Comparison of ENCODE assay signal across 9 cellular contexts in genomic region chr17:81400939-81401726, GRCh38. TPM values are rescaled to one million over a fixed set of nuclear protein-coding genes. Genes with fewer than 3 reads are reported as not detected.
DNase-seq lines count a peak whose midpoint lies in the region; ATAC-seq and TF ChIP-seq lines count a peak whose summit lies in the region.
"Had no signal": no experiment of that assay in that cellular context is flagged by ENCODE, and none has a peak within 500 bp of the region (broad histone marks: within the 10 kb centered on the region; RNA-seq: fewer than 3 reads in every experiment).

No MANE protein-coding gene starts in this region.

- no peak for ATAC-seq in body of pancreas
- ATAC-seq in HG02642 (IDR thresholded peaks at IDR 0.05; ENCODE audit: poor library complexity, unreplicated experiment): no peak
- ATAC-seq in HG02798 (IDR thresholded peaks at IDR 0.05; ENCODE audit: poor library complexity, unreplicated experiment): no peak
- no peak for ATAC-seq in GM18519 (IDR thresholded peaks at IDR 0.05; ENCODE audit: low FRiP score, unreplicated experiment)

- 66 to 84% methylated on average over 18 to 21 of the region's 21 CpGs for WGBS in body of pancreas, 2 donors

- no peaks in the 10 kb centered on the region for H3K36me3 ChIP-seq in HUES6 (ENCODE audit: control insufficient read depth, insufficient read depth, low read length)
- H3K36me3 ChIP-seq in body of pancreas (replicated peaks in 1 of 2; ENCODE audit: insufficient read depth in 1 of 2, low read depth in 2 of 2): no peaks in the 10 kb centered on the region
- no peaks in the 10 kb centered on the region for H3K36me3 ChIP-seq in stomach smooth muscle (ENCODE audit: control insufficient read depth in 2 of 2, insufficient read depth in 2 of 2, low read length in 2 of 2)

- peak overlapping the region; percentile 74 for H3K9ac ChIP-seq in HUES6 (ENCODE audit: low read length)
- H3K9ac ChIP-seq in stomach smooth muscle (ENCODE audit: low read length in 2 of 2): peak overlapping the region; percentile 75 to 78

- H3K4me3 ChIP-seq in HUES6 (ENCODE audit: low read depth, low read length): peak overlapping the region; percentile 65
- H3K4me3 ChIP-seq in body of pancreas: no peak overlapping the region
- peak overlapping the region; percentile 77 to 84 for H3K4me3 ChIP-seq in stomach smooth muscle (ENCODE audit: low read length in 2 of 2)

- H3K4me1 ChIP-seq in HUES6 (ENCODE audit: control insufficient read depth, insufficient read depth, low read length) (peaks cover 51% of the 10 kb centered on the region), body of pancreas (peaks cover 59% of the 10 kb centered on the region), stomach smooth muscle (ENCODE audit: control insufficient read depth, insufficient read depth, low read length) (peaks cover 62% of the 10 kb centered on the region)

- H3K27ac ChIP-seq in HUES6 (ENCODE audit: low read depth, low read length) (no peak overlapping the region), body of pancreas (peak overlapping the region in 3 of 4 donors; percentile 86 to 93 (median 90)), layer of hippocampus (ENCODE audit: low read depth, low read length) (peak overlapping the region; percentile 88), stomach smooth muscle (ENCODE audit: low read length) (peak overlapping the region; percentile 90)

- intact Hi-C loops in body of pancreas (cut with DNase I): loop anchor here (10.0 kb wide), 1 partner anchor 74 kb away; no protein-coding TSS in a partner anchor

- DNase-seq in body of pancreas: no peak
- DNase-seq in COLO668 (lab: John Stamatoyannopoulos, UW; ENCODE audit: unreplicated experiment): no peak
- DNase-seq: effector CD8-positive, alpha-beta T cell had no signal

- TF ChIP-seq POLR2A in body of pancreas (IDR thresholded peaks at IDR 0.05): no peak

- TF ChIP-seq CTCF in body of pancreas (IDR thresholded peaks at IDR 0.05): no peak

- H3K9me3 ChIP-seq in HUES6 (ENCODE audit: control insufficient read depth, insufficient read depth, low read depth, low read length) (no peaks in the 10 kb centered on the region), body of pancreas (no peaks in the 10 kb centered on the region), stomach smooth muscle (ENCODE audit: control insufficient read depth in 2 of 2, low read length in 2 of 2) (no peaks in the 10 kb centered on the region)

- H3K27me3 ChIP-seq in HUES6 (ENCODE audit: control insufficient read depth, insufficient read depth, low read length) (peaks cover 42% of the 10 kb centered on the region), body of pancreas (no peaks in the 10 kb centered on the region), layer of hippocampus (ENCODE audit: control insufficient read depth, insufficient read depth, low read length) (no peaks in the 10 kb centered on the region), stomach smooth muscle (ENCODE audit: control insufficient read depth in 1 of 2, insufficient read depth in 2 of 2, low read length in 2 of 2) (no peaks in the 10 kb centered on the region)

RNA-seq across cellular contexts. Expression of gene BAHCC1, which starts 5.9 kb away (rescaled TPM):
- total RNA-seq in body of pancreas: 10 to 100 TPM in 1 of 2 donors, 1 to 10 TPM in 1; 5.7 to 14.8 TPM

Comparison
In these comparisons a context has a peak if more than half of its experiments do, and no peak if none do; other contexts are left out.
1. H3K4me3 ChIP-seq: peak in HUES6 (single experiment) and stomach smooth muscle (2 of 2); none in body of pancreas (0 of 2).